12 cellular contexts compared by ENCODE assay signal in the genomic region with DNA sequence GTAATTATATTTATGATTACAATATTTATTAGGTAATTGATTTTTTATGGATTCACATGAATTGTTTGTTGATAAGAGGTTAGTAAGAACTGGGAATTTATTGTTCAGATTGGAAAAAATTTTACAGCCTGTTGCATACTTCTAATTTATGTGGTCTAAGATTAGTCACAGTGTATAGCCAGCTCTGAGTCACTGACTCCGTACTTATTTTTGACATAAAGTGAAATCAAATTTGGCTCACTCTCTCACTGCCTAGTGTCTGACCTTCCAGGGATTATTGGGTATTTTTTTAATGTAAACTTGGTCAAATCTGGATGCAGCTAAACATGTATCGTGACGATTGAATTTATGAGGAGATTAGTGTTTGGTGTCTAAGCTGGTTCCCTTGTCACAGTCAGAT.
A peak's percentile ranks its signal among the peaks of the same experiment; 100 is the strongest.
DNase-seq lines count a peak whose midpoint lies in the region; ATAC-seq, FAIRE-seq and TF ChIP-seq lines count a peak whose summit lies in the region.
"Had no signal": no experiment of that assay in that cellular context is flagged by ENCODE, and none has a peak within 500 bp of the region (broad histone marks: within the 10 kb centered on the region; RNA-seq: fewer than 3 reads in every experiment).

No MANE protein-coding gene starts in this region.

- no peak overlapping the region for H3K27ac Mint-ChIP-seq in activated CD4-positive, alpha-beta T cell treated with anti-CD3 and anti-CD28 coated beads, Interleukin-2, amount 10 ng/mL, durations not matched to agents 7 days and 5 days
- H3K27ac Mint-ChIP-seq: IgD-negative memory B cell had no signal

- H3K36me3 Mint-ChIP-seq in activated CD4-positive, alpha-beta T cell treated with anti-CD3 and anti-CD28 coated beads, Interleukin-2, amount 10 ng/mL, durations not matched to agents 7 days and 5 days (ENCODE audit: low read depth), result no peaks in the 10 kb centered on the region
- H3K36me3 Mint-ChIP-seq: IgD-negative memory B cell had no signal

- in situ Hi-C loops in ACHN (cut with HindIII; ENCODE audit: low pct_ligation_motif_present, low pct_unique_long_range_greater_than_20kb, low sequenced_read_pairs), result no loop called here
- in situ Hi-C loops in brain microvascular endothelial cell (cut with HindIII; ENCODE audit: low pct_ligation_motif_present, low sequenced_read_pairs), result no loop called here

- H2AFZ ChIP-seq in keratinocyte (ENCODE audit: control insufficient read depth, low read length), result no peak overlapping the region

- no peaks in the 10 kb centered on the region for H3K4me1 Mint-ChIP-seq in activated CD4-positive, alpha-beta T cell treated with anti-CD3 and anti-CD28 coated beads, Interleukin-2, amount 10 ng/mL, durations not matched to agents 7 days and 5 days
- H3K4me1 Mint-ChIP-seq: IgD-negative memory B cell had no signal

- H3K9me3 Mint-ChIP-seq in activated CD4-positive, alpha-beta T cell treated with anti-CD3 and anti-CD28 coated beads, Interleukin-2, amount 10 ng/mL, durations not matched to agents 7 days and 5 days, result no peaks in the 10 kb centered on the region

- H3K9ac ChIP-seq in keratinocyte (ENCODE audit: control insufficient read depth, extremely low read depth, insufficient read depth, low read length), result no peak overlapping the region

- POLR2A ChIA-PET in activated CD4-positive, alpha-beta T cell treated with anti-CD3 and anti-CD28 coated beads, Interleukin-2, amount 10 ng/mL, durations not matched to agents 7 days and 5 days (lab: Charles Lee), result interaction anchor here (0.6 kb wide), 1 partner anchor 28 kb away, joined by 5 read pairs; no protein-coding TSS in a partner anchor

- H3K79me2 ChIP-seq in keratinocyte (ENCODE audit: control insufficient read depth, insufficient read depth, low read length), result no peaks in the 10 kb centered on the region

- peak; percentile 85 for DNase-seq in ACHN
- DNase-seq in HS-5 (ENCODE audit: low read depth), result peak; percentile 89
- peak; percentile 81 for DNase-seq in brain microvascular endothelial cell
- DNase-seq in keratinocyte (ENCODE audit: low read depth, low spot score), result peak; percentile 46
- DNase-seq in activated gamma-delta T cell treated with Interleukin-2 at 50 U/mL for 16 hours, result no peak
- DNase-seq in NCI-H2029 treated with DMSO at 0.1 percent for 48 hours (lab: John Stamatoyannopoulos, UW), result no peak
- no peak for DNase-seq in activated CD4-positive, alpha-beta T cell treated with anti-CD3 and anti-CD28 coated beads, Interleukin-2, amount 10 ng/mL, durations not matched to agents 7 days and 5 days
- DNase-seq: C1 segment of cervical spinal cord, NCI-H2171 had no signal

- H3K4me3 Mint-ChIP-seq in activated CD4-positive, alpha-beta T cell treated with anti-CD3 and anti-CD28 coated beads, Interleukin-2, amount 10 ng/mL, durations not matched to agents 7 days and 5 days, result no peak overlapping the region
- H3K4me3 Mint-ChIP-seq: IgD-negative memory B cell had no signal

- H3K27ac ChIP-seq in brain microvascular endothelial cell, result peak overlapping the region; percentile 61
- H3K27ac ChIP-seq in keratinocyte (ENCODE audit: control insufficient read depth, insufficient read depth, low read length), result no peak overlapping the region
- H3K27ac ChIP-seq: adrenal gland had no signal

- H3K4me1 ChIP-seq in keratinocyte (ENCODE audit: control insufficient read depth, extremely low read depth, insufficient read depth, low read length), result peaks cover 20% of the 10 kb centered on the region

- no peaks in the 10 kb centered on the region for H3K9me1 ChIP-seq in keratinocyte (ENCODE audit: control insufficient read depth, extremely low read depth, insufficient read depth, low read length)

- TF ChIP-seq CTCF in brain microvascular endothelial cell (IDR thresholded peaks at IDR 0.05; ENCODE audit: low read depth, low read length, missing control alignments) (no peak), keratinocyte (optimal IDR thresholded peaks at IDR 0.05 in 1 of 3, IDR thresholded peaks at IDR 0.05 in 1 of 3, conservative IDR thresholded peaks at IDR 0.05 in 1 of 3; ENCODE audit: extremely low read depth in 1 of 3, insufficient read depth in 2 of 3, low read length in 3 of 3) (no peak)

- H3K27me3 ChIP-seq in brain microvascular endothelial cell (replicated peaks) (no peaks in the 10 kb centered on the region), keratinocyte (ENCODE audit: control insufficient read depth, extremely low read depth, insufficient read depth, low read length) (no peaks in the 10 kb centered on the region)
- H3K27me3 ChIP-seq: adrenal gland had no signal

- H3K9me3 ChIP-seq in keratinocyte (ENCODE audit: control insufficient read depth, low read depth, low read length), result no peaks in the 10 kb centered on the region
- H3K9me3 ChIP-seq: adrenal gland had no signal

- peak overlapping the region; percentile 24 for H3K4me2 ChIP-seq in keratinocyte (ENCODE audit: control insufficient read depth, extremely low read depth, insufficient read depth, low read depth, low read length)

- peak; percentile 69 for FAIRE-seq in keratinocyte (lab: Jason Lieb, UNC)

- H3K36me3 ChIP-seq in brain microvascular endothelial cell (replicated peaks), result no peaks in the 10 kb centered on the region
- no peaks in the 10 kb centered on the region for H3K36me3 ChIP-seq in keratinocyte (ENCODE audit: control insufficient read depth in 2 of 2, extremely low read depth in 1 of 2, insufficient read depth in 2 of 2, low read length in 2 of 2)
- H3K36me3 ChIP-seq: adrenal gland had no signal

- H3K4me3 ChIP-seq in brain microvascular endothelial cell (ENCODE audit: low read depth, low read length) (no peak overlapping the region), keratinocyte (ENCODE audit: control insufficient read depth in 2 of 3, extremely low read depth in 1 of 3, insufficient read depth in 2 of 3, low read depth in 1 of 3, low read length in 3 of 3) (no peak overlapping the region)
- H3K4me3 ChIP-seq: adrenal gland had no signal

- dilution Hi-C loops in keratinocyte (cut with MboI; ENCODE audit: extremely low pct_ligation_motif_present, low sequenced_read_pairs), result no loop called here

- H4K20me1 ChIP-seq in keratinocyte (ENCODE audit: control insufficient read depth, extremely low read depth, insufficient read depth, low read length), result no peaks in the 10 kb centered on the region

- no peak for ATAC-seq in GM18873 (IDR thresholded peaks at IDR 0.05; ENCODE audit: low FRiP score, unreplicated experiment)

- CTCF ChIA-PET in activated CD4-positive, alpha-beta T cell treated with anti-CD3 and anti-CD28 coated beads, Interleukin-2, amount 10 ng/mL, durations not matched to agents 7 days and 5 days (lab: Charles Lee), result no interaction called here

- no peaks in the 10 kb centered on the region for H3K27me3 Mint-ChIP-seq in activated CD4-positive, alpha-beta T cell treated with anti-CD3 and anti-CD28 coated beads, Interleukin-2, amount 10 ng/mL, durations not matched to agents 7 days and 5 days
- H3K27me3 Mint-ChIP-seq: IgD-negative memory B cell had no signal

Comparison
In these comparisons a context has a peak if more than half of its experiments do, and no peak if none do; other contexts are left out.
1. DNase-seq: peak in ACHN (single experiment), HS-5 (single experiment), brain microvascular endothelial cell (single experiment) and keratinocyte (single experiment); none in activated gamma-delta T cell treated with Interleukin-2 at 50 U/mL for 16 hours (single experiment), NCI-H2029 treated with DMSO at 0.1 percent for 48 hours (single experiment) and activated CD4-positive, alpha-beta T cell treated with anti-CD3 and anti-CD28 coated beads, Interleukin-2, amount 10 ng/mL, durations not matched to agents 7 days and 5 days (single experiment).